In genomic region chr10:78292987-78293865, GRCh38 we compare ENCODE assay signal across 12 cellular contexts.
DNase-seq lines count a peak whose midpoint lies in the region; ATAC-seq and TF ChIP-seq lines count a peak whose summit lies in the region.
"Had no signal": no experiment of that assay in that cellular context is flagged by ENCODE, and none has a peak within 500 bp of the region (broad histone marks: within the 10 kb centered on the region; RNA-seq: fewer than 3 reads in every experiment).

No MANE protein-coding gene starts in this region.

- peaks cover 5% of the 10 kb centered on the region for H3K9me3 Mint-ChIP-seq in nephron progenitor cell
- H3K9me3 Mint-ChIP-seq in activated naive CD8-positive, alpha-beta T cell treated with anti-CD3 and anti-CD28 coated beads, Interleukin-2, amount 50 U/mL, for 24 hours, result no peaks in the 10 kb centered on the region
- H3K9me3 Mint-ChIP-seq: natural killer cell had no signal

- DNase-seq in COLO829 (ENCODE audit: low spot score) (peak; percentile 48), NCI-H510A (lab: John Stamatoyannopoulos, UW) (peak; percentile 61), ecto neural progenitor cell (ENCODE audit: low spot score) (peak; percentile 87), nephron progenitor cell (peak; percentile 67), AG20443 (ENCODE audit: low spot score) (no peak)
- no peak for DNase-seq in activated naive CD8-positive, alpha-beta T cell treated with anti-CD3 and anti-CD28 coated beads, Interleukin-2, amount 50 U/mL, for 24 hours
- DNase-seq: HCEC 1CT; natural killer cell; stimulated activated CD4-positive, alpha-beta T cell treated with anti-CD3 and anti-CD28 coated beads, Interleukin-1b, Interleukin-23, amount 100 ng/mL, for 48 hours; T-helper 9 cell had no signal

- ATAC-seq in activated naive CD8-positive, alpha-beta T cell treated with anti-CD3 and anti-CD28 coated beads, Interleukin-2, amount 50 U/mL, for 24 hours, result no peak
- ATAC-seq in HG02938 (IDR thresholded peaks at IDR 0.05; ENCODE audit: unreplicated experiment) (no peak), GM19395 (IDR thresholded peaks at IDR 0.05; ENCODE audit: unreplicated experiment) (no peak)
- ATAC-seq: natural killer cell had no signal

- H3K36me3 Mint-ChIP-seq in nephron progenitor cell (ENCODE audit: low read depth), result no peaks in the 10 kb centered on the region
- no peaks in the 10 kb centered on the region for H3K36me3 Mint-ChIP-seq in activated naive CD8-positive, alpha-beta T cell treated with anti-CD3 and anti-CD28 coated beads, Interleukin-2, amount 50 U/mL, for 24 hours (ENCODE audit: low read depth)
- H3K36me3 Mint-ChIP-seq: natural killer cell had no signal

- H3K4me1 Mint-ChIP-seq in nephron progenitor cell, result peaks cover 59% of the 10 kb centered on the region
- peaks cover 6% of the 10 kb centered on the region for H3K4me1 Mint-ChIP-seq in activated naive CD8-positive, alpha-beta T cell treated with anti-CD3 and anti-CD28 coated beads, Interleukin-2, amount 50 U/mL, for 24 hours
- H3K4me1 Mint-ChIP-seq: natural killer cell had no signal

- no peak for TF ChIP-seq CTCF in nephron progenitor cell (IDR thresholded peaks at IDR 0.05)

- H3K27ac Mint-ChIP-seq in nephron progenitor cell, result peak overlapping the region; percentile 97
- no peak overlapping the region for H3K27ac Mint-ChIP-seq in activated naive CD8-positive, alpha-beta T cell treated with anti-CD3 and anti-CD28 coated beads, Interleukin-2, amount 50 U/mL, for 24 hours
- H3K27ac Mint-ChIP-seq: natural killer cell had no signal

- H3K4me3 Mint-ChIP-seq in nephron progenitor cell, result peak overlapping the region; percentile 68
- H3K4me3 Mint-ChIP-seq in activated naive CD8-positive, alpha-beta T cell treated with anti-CD3 and anti-CD28 coated beads, Interleukin-2, amount 50 U/mL, for 24 hours, result no peak overlapping the region
- H3K4me3 Mint-ChIP-seq: natural killer cell had no signal

- peaks cover 4% of the 10 kb centered on the region for H3K27me3 Mint-ChIP-seq in nephron progenitor cell (ENCODE audit: low read depth, poor library complexity)
- no peaks in the 10 kb centered on the region for H3K27me3 Mint-ChIP-seq in activated naive CD8-positive, alpha-beta T cell treated with anti-CD3 and anti-CD28 coated beads, Interleukin-2, amount 50 U/mL, for 24 hours

Comparison
In these comparisons a context has a peak if more than half of its experiments do, and no peak if none do; other contexts are left out.
1. DNase-seq: peak in COLO829 (single experiment), NCI-H510A (single experiment), ecto neural progenitor cell (single experiment) and nephron progenitor cell (single experiment); none in activated naive CD8-positive, alpha-beta T cell treated with anti-CD3 and anti-CD28 coated beads, Interleukin-2, amount 50 U/mL, for 24 hours (single experiment) and AG20443 (single experiment).